20 cellular contexts compared by ENCODE assay signal in genomic region chr2:66938471-66938967, GRCh38.
A peak's percentile ranks its signal among the peaks of the same experiment; 100 is the strongest.
DNase-seq lines count a peak whose midpoint lies in the region; ATAC-seq and TF ChIP-seq lines count a peak whose summit lies in the region.
"Had no signal": no experiment of that assay in that cellular context is flagged by ENCODE, and none has a peak within 500 bp of the region (broad histone marks: within the 10 kb centered on the region; RNA-seq: fewer than 3 reads in every experiment).

No MANE protein-coding gene starts in this region.

- DNase-seq in Calu3 (no peak), RWPE1 (ENCODE audit: low spot score) (peak; percentile 20), epithelial cell of prostate (ENCODE audit: low read depth, low spot score) (no peak), upper lobe of right lung (no peak), NCI-H748 treated with DMSO at 0.1 percent for 48 hours (lab: John Stamatoyannopoulos, UW) (no peak)
- DNase-seq: AML-193; Caco-2; CD4-positive, alpha-beta T cell; DMS153; DMS79; GOT3; H7; HFFc6 had no signal

- CTCF ChIA-PET in Calu3 (lab: Charles Lee): no interaction called here
- CTCF ChIA-PET in RWPE1 (lab: Yijun Ruan, JAX): interaction anchor here (1.2 kb wide), 1 partner anchor 12 kb away, joined by 3 read pairs; no protein-coding TSS in a partner anchor

- BruUV-seq in Calu3 (replicated peaks; lab: Mats Ljungman, UMichigan): no TSS peak

- H3K4me1 ChIP-seq in upper lobe of right lung: no peaks in the 10 kb centered on the region
- H3K4me1 ChIP-seq: Caco-2 had no signal

- no peak overlapping the region for H3K27ac ChIP-seq in RWPE1
- peak overlapping the region; percentile 44 for H3K27ac ChIP-seq in epithelial cell of prostate
- no peak overlapping the region for H3K27ac ChIP-seq in upper lobe of right lung
- H3K27ac ChIP-seq: C4-2B, HL-60 had no signal

- ATAC-seq in upper lobe of right lung: no peak
- ATAC-seq in SK-N-SH treated with all-trans-retinoic acid at 6 μM for 48 hours: no peak
- ATAC-seq: GM12878, HCT116 had no signal

- H3K27me3 Mint-ChIP-seq in Calu3 (ENCODE audit: unreplicated experiment) (no peaks in the 10 kb centered on the region), nephron (ENCODE audit: low read depth) (peaks cover 3% of the 10 kb centered on the region)
- H3K27me3 Mint-ChIP-seq: CD4-positive, alpha-beta T cell; IgD-negative memory B cell had no signal

- no peak overlapping the region for H3K4me3 Mint-ChIP-seq in Calu3 (ENCODE audit: low read depth, unreplicated experiment)
- no peak overlapping the region for H3K4me3 Mint-ChIP-seq in nephron
- H3K4me3 Mint-ChIP-seq: CD4-positive, alpha-beta T cell; HFFc6; IgD-negative memory B cell had no signal

- H3K27me3 ChIP-seq in upper lobe of right lung: no peaks in the 10 kb centered on the region

- no peaks in the 10 kb centered on the region for H3K9me3 ChIP-seq in upper lobe of right lung

- H3K36me3 Mint-ChIP-seq in Calu3 (ENCODE audit: insufficient read depth, unreplicated experiment): no peaks in the 10 kb centered on the region
- peaks cover 3% of the 10 kb centered on the region for H3K36me3 Mint-ChIP-seq in nephron (ENCODE audit: low read depth)
- H3K36me3 Mint-ChIP-seq: IgD-negative memory B cell had no signal

- H3K4me1 Mint-ChIP-seq in Calu3 (ENCODE audit: low read depth, unreplicated experiment) (peaks cover 9% of the 10 kb centered on the region), nephron (peaks cover 15% of the 10 kb centered on the region)
- H3K4me1 Mint-ChIP-seq: IgD-negative memory B cell had no signal

- peaks cover 15% of the 10 kb centered on the region for H3K9me3 Mint-ChIP-seq in Calu3 (ENCODE audit: low read depth, unreplicated experiment)
- H3K9me3 Mint-ChIP-seq in nephron: no peaks in the 10 kb centered on the region

- no peak overlapping the region for H3K4me3 ChIP-seq in upper lobe of right lung
- H3K4me3 ChIP-seq: GM12878 had no signal

- H3K27ac Mint-ChIP-seq in Calu3 (ENCODE audit: unreplicated experiment): peak overlapping the region; percentile 37
- H3K27ac Mint-ChIP-seq in nephron: peak overlapping the region; percentile 29 to 64 (median 40)
- H3K27ac Mint-ChIP-seq: CD4-positive, alpha-beta T cell; HFFc6; IgD-negative memory B cell had no signal

- intact Hi-C loops in Calu3 (cut with micrococcal nuclease; ENCODE audit: unreplicated experiment) (no loop called here), upper lobe of right lung (cut with DNase I) (no loop called here)

- no peaks in the 10 kb centered on the region for H3K36me3 ChIP-seq in upper lobe of right lung

- TF ChIP-seq CTCF in Calu3 (IDR thresholded peaks at IDR 0.05; ENCODE audit: unreplicated experiment): no peak
- no peak for TF ChIP-seq CTCF in RWPE1 (conservative IDR thresholded peaks at IDR 0.05; ENCODE audit: low read depth)
- TF ChIP-seq CTCF in nephron (IDR thresholded peaks at IDR 0.05; ENCODE audit: unreplicated experiment in 3 of 3): no peak
- TF ChIP-seq CTCF in upper lobe of right lung (IDR thresholded peaks at IDR 0.05): no peak

- POLR2A ChIA-PET in RWPE1 (lab: Yijun Ruan, JAX; ENCODE audit: low non-redundant PET): no interaction called here

TF ChIP-seq in SK-N-SH treated with all-trans-retinoic acid at 6 μM for 48 hours, 23 proteins besides CTCF, POLR2A, EP300 and RAD21:
- TF ChIP-seq PPARA (CRISPR knock-in tag; IDR thresholded peaks at IDR 0.05; ENCODE audit: borderline replicate concordance) (no peak), ZFP30 (CRISPR knock-in tag; IDR thresholded peaks at IDR 0.05) (no peak), ISL1 (CRISPR knock-in tag; IDR thresholded peaks at IDR 0.05) (no peak), TCF4 (CRISPR knock-in tag; IDR thresholded peaks at IDR 0.05; ENCODE audit: borderline replicate concordance) (no peak), ZNF565 (CRISPR knock-in tag; conservative IDR thresholded peaks at IDR 0.05; ENCODE audit: low read depth) (no peak), ZFP3 (CRISPR knock-in tag; IDR thresholded peaks at IDR 0.05) (no peak), ZNF8 (CRISPR knock-in tag; IDR thresholded peaks at IDR 0.05) (no peak), ZNF70 (CRISPR knock-in tag; IDR thresholded peaks at IDR 0.05) (no peak), TSHZ2 (CRISPR knock-in tag; IDR thresholded peaks at IDR 0.05) (no peak), TOX (CRISPR knock-in tag; IDR thresholded peaks at IDR 0.05; ENCODE audit: borderline replicate concordance) (no peak), GLIS3 (CRISPR knock-in tag; IDR thresholded peaks at IDR 0.05) (no peak), CREB5 (CRISPR knock-in tag; IDR thresholded peaks at IDR 0.05; ENCODE audit: low read depth) (no peak), ZC3H10 (CRISPR knock-in tag; IDR thresholded peaks at IDR 0.05) (no peak), ESRRG (CRISPR knock-in tag; IDR thresholded peaks at IDR 0.05) (no peak)
- TF ChIP-seq, protein P1, sequence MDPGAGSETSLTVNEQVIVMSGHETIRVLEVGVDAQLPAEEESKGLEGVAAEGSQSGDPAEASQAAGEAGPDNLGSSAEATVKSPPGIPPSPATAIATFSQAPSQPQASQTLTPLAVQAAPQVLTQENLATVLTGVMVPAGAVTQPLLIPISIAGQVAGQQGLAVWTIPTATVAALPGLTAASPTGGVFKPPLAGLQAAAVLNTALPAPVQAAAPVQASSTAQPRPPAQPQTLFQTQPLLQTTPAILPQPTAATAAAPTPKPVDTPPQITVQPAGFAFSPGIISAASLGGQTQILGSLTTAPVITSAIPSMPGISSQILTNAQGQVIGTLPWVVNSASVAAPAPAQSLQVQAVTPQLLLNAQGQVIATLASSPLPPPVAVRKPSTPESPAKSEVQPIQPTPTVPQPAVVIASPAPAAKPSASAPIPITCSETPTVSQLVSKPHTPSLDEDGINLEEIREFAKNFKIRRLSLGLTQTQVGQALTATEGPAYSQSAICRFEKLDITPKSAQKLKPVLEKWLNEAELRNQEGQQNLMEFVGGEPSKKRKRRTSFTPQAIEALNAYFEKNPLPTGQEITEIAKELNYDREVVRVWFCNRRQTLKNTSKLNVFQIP (CRISPR knock-in tag; IDR thresholded peaks at IDR 0.05; ENCODE audit: borderline replicate concordance, low read depth): no peak
- TF ChIP-seq, protein P2, sequence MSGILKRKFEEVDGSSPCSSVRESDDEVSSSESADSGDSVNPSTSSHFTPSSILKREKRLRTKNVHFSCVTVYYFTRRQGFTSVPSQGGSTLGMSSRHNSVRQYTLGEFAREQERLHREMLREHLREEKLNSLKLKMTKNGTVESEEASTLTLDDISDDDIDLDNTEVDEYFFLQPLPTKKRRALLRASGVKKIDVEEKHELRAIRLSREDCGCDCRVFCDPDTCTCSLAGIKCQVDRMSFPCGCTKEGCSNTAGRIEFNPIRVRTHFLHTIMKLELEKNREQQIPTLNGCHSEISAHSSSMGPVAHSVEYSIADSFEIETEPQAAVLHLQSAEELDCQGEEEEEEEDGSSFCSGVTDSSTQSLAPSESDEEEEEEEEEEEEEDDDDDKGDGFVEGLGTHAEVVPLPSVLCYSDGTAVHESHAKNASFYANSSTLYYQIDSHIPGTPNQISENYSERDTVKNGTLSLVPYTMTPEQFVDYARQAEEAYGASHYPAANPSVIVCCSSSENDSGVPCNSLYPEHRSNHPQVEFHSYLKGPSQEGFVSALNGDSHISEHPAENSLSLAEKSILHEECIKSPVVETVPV (CRISPR knock-in tag; IDR thresholded peaks at IDR 0.05): no peak
